ENCODE assay signal across 6 cellular contexts in genomic region chr22:38699784-38700183, GRCh38. TPM values are rescaled to one million over a fixed set of nuclear protein-coding genes. Genes with fewer than 3 reads are reported as not detected.
DNase-seq lines count a peak whose midpoint lies in the region.

No MANE protein-coding gene starts in this region.

- H3K4me3 Mint-ChIP-seq in activated T-helper 2 cell treated with anti-CD3 and anti-CD28 coated beads, Interferon-gamma antibody, Interleukin-2, Interleukin-4, amounts not matched to agents 10 μg/mL and 5 μg/mL and 100 μg/mL, durations not matched to agents 14 hours and 24 hours and 36 hours (ENCODE audit: low read depth) = peak overlapping the region; percentile 92

- H3K27ac Mint-ChIP-seq in activated T-helper 2 cell treated with anti-CD3 and anti-CD28 coated beads, Interferon-gamma antibody, Interleukin-2, Interleukin-4, amounts not matched to agents 10 μg/mL and 5 μg/mL and 100 μg/mL, durations not matched to agents 14 hours and 24 hours and 36 hours = peak overlapping the region; percentile 94

- H3K4me1 Mint-ChIP-seq in activated T-helper 2 cell treated with anti-CD3 and anti-CD28 coated beads, Interferon-gamma antibody, Interleukin-2, Interleukin-4, amounts not matched to agents 10 μg/mL and 5 μg/mL and 100 μg/mL, durations not matched to agents 14 hours and 24 hours and 36 hours (ENCODE audit: low read depth) = peaks cover 40% of the 10 kb centered on the region

- no peaks in the 10 kb centered on the region for H3K9me3 Mint-ChIP-seq in activated T-helper 2 cell treated with anti-CD3 and anti-CD28 coated beads, Interferon-gamma antibody, Interleukin-2, Interleukin-4, amounts not matched to agents 10 μg/mL and 5 μg/mL and 100 μg/mL, durations not matched to agents 14 hours and 24 hours and 36 hours

- H3K27me3 Mint-ChIP-seq in activated T-helper 2 cell treated with anti-CD3 and anti-CD28 coated beads, Interferon-gamma antibody, Interleukin-2, Interleukin-4, amounts not matched to agents 10 μg/mL and 5 μg/mL and 100 μg/mL, durations not matched to agents 14 hours and 24 hours and 36 hours (ENCODE audit: low read depth) = no peaks in the 10 kb centered on the region

- no peak for DNase-seq in activated T-helper 2 cell treated with anti-CD3 and anti-CD28 coated beads, Interferon-gamma antibody, Interleukin-2, Interleukin-4, amounts not matched to agents 10 μg/mL and 5 μg/mL and 100 μg/mL, durations not matched to agents 14 hours and 24 hours and 36 hours (ENCODE audit: low spot score)
- DNase-seq in medulla oblongata (ENCODE audit: extremely low spot score) (peak; percentile 44), activated gamma-delta T cell treated with Interleukin-2 at 50 U/mL for 16 hours (no peak), NCI-H446 (lab: John Stamatoyannopoulos, UW) (no peak)
- no peak for DNase-seq in central memory CD4-positive, alpha-beta T cell

- peaks cover 46% of the 10 kb centered on the region for H3K36me3 Mint-ChIP-seq in activated T-helper 2 cell treated with anti-CD3 and anti-CD28 coated beads, Interferon-gamma antibody, Interleukin-2, Interleukin-4, amounts not matched to agents 10 μg/mL and 5 μg/mL and 100 μg/mL, durations not matched to agents 14 hours and 24 hours and 36 hours (ENCODE audit: low read depth)

- H3K4me3 ChIP-seq in GM08714 (ENCODE audit: low read length) = peak overlapping the region; percentile 99

- intact Hi-C loops in activated T-helper 2 cell treated with anti-CD3 and anti-CD28 coated beads, Interferon-gamma antibody, Interleukin-2, Interleukin-4, amounts not matched to agents 10 μg/mL and 5 μg/mL and 100 μg/mL, durations not matched to agents 14 hours and 24 hours and 36 hours (cut with micrococcal nuclease) = loop anchor here (2.0 to 10.0 kb wide), 3 partner anchors 19 to 305 kb away; partner anchors contain the start of genes DMC1 and TOMM22

RNA-seq across cellular contexts. Expression of gene JOSD1, which starts 1.0 kb away (rescaled TPM):
- 101 and 105 TPM in 2 replicates for total RNA-seq in activated T-helper 2 cell treated with anti-CD3 and anti-CD28 coated beads, Interferon-gamma antibody, Interleukin-2, Interleukin-4, amounts not matched to agents 10 μg/mL and 5 μg/mL and 100 μg/mL, durations not matched to agents 14 hours and 24 hours and 36 hours

RNA-seq across cellular contexts. Expression of gene GTPBP1, which starts 6.0 kb away (rescaled TPM):
- 101 and 106 TPM in 2 replicates for total RNA-seq in activated T-helper 2 cell treated with anti-CD3 and anti-CD28 coated beads, Interferon-gamma antibody, Interleukin-2, Interleukin-4, amounts not matched to agents 10 μg/mL and 5 μg/mL and 100 μg/mL, durations not matched to agents 14 hours and 24 hours and 36 hours

RNA-seq across cellular contexts. Expression of gene TOMM22, which starts 18.0 kb away (rescaled TPM):
- total RNA-seq in activated T-helper 2 cell treated with anti-CD3 and anti-CD28 coated beads, Interferon-gamma antibody, Interleukin-2, Interleukin-4, amounts not matched to agents 10 μg/mL and 5 μg/mL and 100 μg/mL, durations not matched to agents 14 hours and 24 hours and 36 hours = 128 and 138 TPM in 2 replicates

RNA-seq across cellular contexts. Expression of gene CBY1, which starts 43.3 kb away (rescaled TPM):
- total RNA-seq in activated T-helper 2 cell treated with anti-CD3 and anti-CD28 coated beads, Interferon-gamma antibody, Interleukin-2, Interleukin-4, amounts not matched to agents 10 μg/mL and 5 μg/mL and 100 μg/mL, durations not matched to agents 14 hours and 24 hours and 36 hours = 10.3 and 11.2 TPM in 2 replicates

RNA-seq across cellular contexts. Expression of gene FAM227A, which starts 43.6 kb away (rescaled TPM):
- 0.05 and 0.28 TPM in 2 replicates for total RNA-seq in activated T-helper 2 cell treated with anti-CD3 and anti-CD28 coated beads, Interferon-gamma antibody, Interleukin-2, Interleukin-4, amounts not matched to agents 10 μg/mL and 5 μg/mL and 100 μg/mL, durations not matched to agents 14 hours and 24 hours and 36 hours
